ENCODE assay signal across 8 cellular contexts in the genomic region with DNA sequence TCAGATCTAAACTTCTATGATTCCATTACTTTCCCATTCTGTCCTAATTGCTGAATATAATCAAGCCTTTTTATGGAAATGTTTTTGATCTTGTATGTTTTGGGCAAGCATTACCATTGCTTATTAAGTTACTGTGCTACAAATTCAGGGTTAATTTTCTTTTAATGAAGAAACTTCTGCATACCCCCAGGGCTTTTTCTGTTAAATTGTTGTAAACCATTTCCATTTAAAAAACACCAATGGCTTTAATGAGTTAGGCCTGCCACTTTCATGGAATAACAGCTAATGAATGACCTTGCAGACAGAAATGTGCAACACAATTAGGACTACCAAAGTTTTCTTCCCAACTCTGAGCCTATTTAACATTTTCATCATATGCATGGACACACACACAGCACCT.
"Had no signal": no experiment of that assay in that cellular context is flagged by ENCODE, and none has a peak within 500 bp of the region (broad histone marks: within the 10 kb centered on the region; RNA-seq: fewer than 3 reads in every experiment).

No MANE protein-coding gene starts in this region.

- H3K36me3 ChIP-seq: HAP-1 had no signal

- H3K9me3 ChIP-seq: HAP-1 had no signal

- H2AFZ ChIP-seq: GM23248 had no signal

- H3K9ac ChIP-seq: GM23248 had no signal

- H3K4me3 Mint-ChIP-seq: H9, HFFc6 had no signal

- DNase-seq: GM23248, GOT3, H7, H9, HCEC 1CT, HFFc6 had no signal

- H3K4me3 ChIP-seq: GM23248, HAP-1 had no signal

- ATAC-seq: HCT116 had no signal

- H3K27ac Mint-ChIP-seq: H9, HFFc6 had no signal

- H3K27ac ChIP-seq: GM23248 had no signal
